1 cellular context compared by ENCODE assay signal in the genomic region with DNA sequence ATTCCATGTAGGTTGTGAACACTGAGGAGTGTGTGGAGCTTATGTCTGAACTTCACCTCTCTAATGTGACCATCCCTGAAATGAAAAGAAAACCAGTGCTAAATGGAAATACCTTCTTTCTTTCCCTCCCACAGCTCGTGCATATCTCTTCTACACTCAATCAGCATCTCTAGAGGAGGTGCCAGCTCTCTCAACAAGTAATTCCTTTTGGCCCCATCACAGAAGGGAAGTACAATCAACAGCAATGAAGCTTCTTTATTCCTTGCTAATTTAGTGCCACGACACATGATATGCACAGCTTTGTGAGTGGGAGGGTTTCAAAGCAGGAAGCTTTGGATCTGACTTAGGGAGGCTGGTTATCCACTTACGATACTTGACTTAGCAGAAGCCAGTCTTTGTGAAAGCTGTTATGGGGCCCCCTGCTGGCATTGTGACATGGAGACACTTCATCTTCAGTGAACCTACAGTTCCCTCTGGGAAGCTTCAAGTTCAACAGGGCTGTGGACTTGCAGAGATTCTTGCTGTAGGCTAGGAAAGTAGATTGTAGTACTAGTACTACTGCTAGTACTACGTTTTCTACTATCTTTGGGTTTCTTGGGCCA.
TF ChIP-seq lines count a peak whose summit lies in the region.

No MANE protein-coding gene starts in this region.

TF ChIP-seq in GM12878, 131 proteins besides CTCF, POLR2A, EP300 and RAD21 (continued from another document):
- TF ChIP-seq, protein P1, sequence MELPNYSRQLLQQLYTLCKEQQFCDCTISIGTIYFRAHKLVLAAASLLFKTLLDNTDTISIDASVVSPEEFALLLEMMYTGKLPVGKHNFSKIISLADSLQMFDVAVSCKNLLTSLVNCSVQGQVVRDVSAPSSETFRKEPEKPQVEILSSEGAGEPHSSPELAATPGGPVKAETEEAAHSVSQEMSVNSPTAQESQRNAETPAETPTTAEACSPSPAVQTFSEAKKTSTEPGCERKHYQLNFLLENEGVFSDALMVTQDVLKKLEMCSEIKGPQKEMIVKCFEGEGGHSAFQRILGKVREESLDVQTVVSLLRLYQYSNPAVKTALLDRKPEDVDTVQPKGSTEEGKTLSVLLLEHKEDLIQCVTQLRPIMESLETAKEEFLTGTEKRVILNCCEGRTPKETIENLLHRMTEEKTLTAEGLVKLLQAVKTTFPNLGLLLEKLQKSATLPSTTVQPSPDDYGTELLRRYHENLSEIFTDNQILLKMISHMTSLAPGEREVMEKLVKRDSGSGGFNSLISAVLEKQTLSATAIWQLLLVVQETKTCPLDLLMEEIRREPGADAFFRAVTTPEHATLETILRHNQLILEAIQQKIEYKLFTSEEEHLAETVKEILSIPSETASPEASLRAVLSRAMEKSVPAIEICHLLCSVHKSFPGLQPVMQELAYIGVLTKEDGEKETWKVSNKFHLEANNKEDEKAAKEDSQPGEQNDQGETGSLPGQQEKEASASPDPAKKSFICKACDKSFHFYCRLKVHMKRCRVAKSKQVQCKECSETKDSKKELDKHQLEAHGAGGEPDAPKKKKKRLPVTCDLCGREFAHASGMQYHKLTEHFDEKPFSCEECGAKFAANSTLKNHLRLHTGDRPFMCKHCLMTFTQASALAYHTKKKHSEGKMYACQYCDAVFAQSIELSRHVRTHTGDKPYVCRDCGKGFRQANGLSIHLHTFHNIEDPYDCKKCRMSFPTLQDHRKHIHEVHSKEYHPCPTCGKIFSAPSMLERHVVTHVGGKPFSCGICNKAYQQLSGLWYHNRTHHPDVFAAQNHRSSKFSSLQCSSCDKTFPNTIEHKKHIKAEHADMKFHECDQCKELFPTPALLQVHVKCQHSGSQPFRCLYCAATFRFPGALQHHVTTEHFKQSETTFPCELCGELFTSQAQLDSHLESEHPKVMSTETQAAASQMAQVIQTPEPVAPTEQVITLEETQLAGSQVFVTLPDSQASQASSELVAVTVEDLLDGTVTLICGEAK (IDR thresholded peaks at IDR 0.05; ENCODE audit: borderline replicate concordance) = no peak
- TF ChIP-seq SMC3 (IDR thresholded peaks at IDR 0.05; ENCODE audit: borderline replicate concordance, low read length) = peak; percentile 54; the same call in 1 of the 2 replicates
TF ChIP-seq in GM12878: peak in this region for 2.
